In genomic region chr4:953574-953915, GRCh38 we compare ENCODE assay signal across 18 cellular contexts. TPM values are rescaled to one million over a fixed set of nuclear protein-coding genes. Genes with fewer than 3 reads are reported as not detected.
DNase-seq lines count a peak whose midpoint lies in the region; ATAC-seq and TF ChIP-seq lines count a peak whose summit lies in the region.
"Had no signal": no experiment of that assay in that cellular context is flagged by ENCODE, and none has a peak within 500 bp of the region (broad histone marks: within the 10 kb centered on the region; RNA-seq: fewer than 3 reads in every experiment).

No MANE protein-coding gene starts in this region.

- DNase-seq in Right ventricle myocardium inferior (ENCODE audit: missing footprints) (peak; percentile 41), heart left ventricle (no peak), Daoy (ENCODE audit: low read depth) (peak; percentile 1), IMR-90 (no peak), neuronal stem cell (ENCODE audit: low spot score) (no peak), HuH-7.5 (ENCODE audit: low spot score) (no peak)
- no peak for DNase-seq in CD8-positive, alpha-beta T cell
- DNase-seq: Calu3; CD4-positive, alpha-beta memory T cell; DMS79 treated with DMSO at 0.1 percent for 48 hours; EL; H9 had no signal

- H3K9me3 ChIP-seq in heart left ventricle (no peaks in the 10 kb centered on the region), IMR-90 (ENCODE audit: control insufficient read depth, insufficient read depth, low read length) (no peaks in the 10 kb centered on the region), neuronal stem cell (replicated peaks in 1 of 2; ENCODE audit: control insufficient read depth in 2 of 2, insufficient read depth in 1 of 2, low read depth in 1 of 2, low read length in 2 of 2) (no peaks in the 10 kb centered on the region)
- H3K9me3 ChIP-seq in CD8-positive, alpha-beta T cell (ENCODE audit: low read length), result no peaks in the 10 kb centered on the region
- H3K9me3 ChIP-seq: A549, BLaER1 had no signal

- H2BK12ac ChIP-seq in neuronal stem cell (ENCODE audit: low read length), result no peak overlapping the region

- H3K4me1 ChIP-seq in heart left ventricle (no peaks in the 10 kb centered on the region), IMR-90 (ENCODE audit: control insufficient read depth, insufficient read depth, low read length) (no peaks in the 10 kb centered on the region), neuronal stem cell (ENCODE audit: control insufficient read depth in 2 of 2, insufficient read depth in 1 of 2, low read depth in 1 of 2, low read length in 2 of 2) (peaks cover 0 to 6% of the 10 kb centered on the region in 2 donors)
- H3K4me1 ChIP-seq in CD8-positive, alpha-beta T cell (ENCODE audit: insufficient read depth, low read length), result no peaks in the 10 kb centered on the region
- H3K4me1 ChIP-seq: A549, BLaER1 had no signal

- H3K27me3 ChIP-seq in heart left ventricle, result no peaks in the 10 kb centered on the region
- H3K27me3 ChIP-seq in IMR-90 (ENCODE audit: control insufficient read depth, insufficient read depth, low read length), result no peaks in the 10 kb centered on the region
- H3K27me3 ChIP-seq in neuronal stem cell (ENCODE audit: control insufficient read depth in 3 of 3, insufficient read depth in 3 of 3, low read depth in 1 of 3, low read length in 3 of 3), result no peaks in the 10 kb centered on the region
- H3K27me3 ChIP-seq in CD8-positive, alpha-beta T cell (ENCODE audit: insufficient read depth, low read length), result no peaks in the 10 kb centered on the region
- H3K27me3 ChIP-seq: BLaER1 had no signal

- H3K14ac ChIP-seq in IMR-90 (replicated peaks; ENCODE audit: low read depth, low read length) (no peak overlapping the region), neuronal stem cell (ENCODE audit: low read length) (no peak overlapping the region)

- no peak overlapping the region for H3K4me3 ChIP-seq in heart left ventricle
- H3K4me3 ChIP-seq in IMR-90 (ENCODE audit: insufficient read depth, low read depth, low read length), result no peak overlapping the region
- H3K4me3 ChIP-seq in neuronal stem cell (ENCODE audit: low read length in 2 of 2), result no peak overlapping the region
- no peak overlapping the region for H3K4me3 ChIP-seq in CD8-positive, alpha-beta T cell (ENCODE audit: low read depth, low read length)
- H3K4me3 ChIP-seq: A549, BLaER1, GM12878 had no signal

- no peak overlapping the region for H3K9ac ChIP-seq in IMR-90 (ENCODE audit: low read depth, low read length)
- no peak overlapping the region for H3K9ac ChIP-seq in neuronal stem cell (ENCODE audit: low read depth, low read length, poor library complexity)
- H3K9ac ChIP-seq: BLaER1 had no signal

- CTCF ChIA-PET in IMR-90 (lab: Yijun Ruan, JAX), result no interaction called here
- CTCF ChIA-PET in CD8-positive, alpha-beta T cell (lab: Charles Lee), result no interaction called here

- H3K27ac ChIP-seq in heart left ventricle, result no peak overlapping the region
- no peak overlapping the region for H3K27ac ChIP-seq in IMR-90 (ENCODE audit: insufficient read depth, low read length)
- no peak overlapping the region for H3K27ac ChIP-seq in neuronal stem cell (replicated peaks; ENCODE audit: low read length)
- no peak overlapping the region for H3K27ac ChIP-seq in CD8-positive, alpha-beta T cell (ENCODE audit: low read depth, low read length)
- H3K27ac ChIP-seq: A549, BLaER1 had no signal

- no peak overlapping the region for H2AFZ ChIP-seq in IMR-90 (replicated peaks; ENCODE audit: low read length, poor library complexity)
- no peak overlapping the region for H2AFZ ChIP-seq in neuronal stem cell (ENCODE audit: low read length)

- peak overlapping the region; percentile 37 for H2AK9ac ChIP-seq in IMR-90 (replicated peaks; ENCODE audit: low read depth, low read length, poor library complexity)

- H3K56ac ChIP-seq in IMR-90 (ENCODE audit: extremely low read depth, insufficient read depth, low read length), result no peak overlapping the region

- no peaks in the 10 kb centered on the region for H3K79me1 ChIP-seq in IMR-90 (ENCODE audit: low read depth in 1 of 2, low read length in 2 of 2)
- H3K79me1 ChIP-seq in neuronal stem cell (ENCODE audit: low read depth, low read length), result peaks cover 2% of the 10 kb centered on the region

- H3K4me2 ChIP-seq in IMR-90 (ENCODE audit: low read depth, low read length), result no peak overlapping the region
- no peak overlapping the region for H3K4me2 ChIP-seq in neuronal stem cell (ENCODE audit: insufficient read depth, low read length, poor library complexity, severe bottlenecking)
- H3K4me2 ChIP-seq: A549, BLaER1 had no signal

- WGBS in heart left ventricle, 4 donors, result 96 to 100% (median 97%) methylated on average over 13 of the region's 13 CpGs
- WGBS in IMR-90 (ENCODE audit: extremely low coverage in 2 of 2, insufficient read length in 1 of 2), 2 experiments, result 100% methylated on average over 2 of the region's 13 CpGs; no CpG with 5 or more reads in 1 of the 2 experiments
- no CpG with 5 or more reads among the region's 13 CpGs for WGBS in neuronal stem cell (ENCODE audit: extremely low coverage in 2 of 2, insufficient read length in 2 of 2, insufficient replicate concordance in 1 of 2), 2 donors

- no peak for TF ChIP-seq CTCF in heart left ventricle (IDR thresholded peaks at IDR 0.05)
- no peak for TF ChIP-seq CTCF in IMR-90 (conservative IDR thresholded peaks at IDR 0.05; ENCODE audit: low read depth, low read length)
- TF ChIP-seq CTCF in CD8-positive, alpha-beta T cell (IDR thresholded peaks at IDR 0.05), result no peak

- H3K18ac ChIP-seq in IMR-90 (ENCODE audit: low read depth, low read length) (no peak overlapping the region), neuronal stem cell (ENCODE audit: low read length) (no peak overlapping the region)

- H2BK120ac ChIP-seq in IMR-90 (ENCODE audit: low read depth, low read length), result no peak overlapping the region
- H2BK120ac ChIP-seq in neuronal stem cell (ENCODE audit: low read depth, low read length), result no peak overlapping the region

- ATAC-seq in Right ventricle myocardium inferior (no peak), heart left ventricle (no peak), IMR-90 (ENCODE audit: low read depth) (no peak)
- no peak for ATAC-seq in CD8-positive, alpha-beta T cell
- ATAC-seq: A549, GM12878, HepG2 had no signal

- H3K4ac ChIP-seq in IMR-90 (ENCODE audit: low read depth, low read length) (no peak overlapping the region), neuronal stem cell (ENCODE audit: low read length) (no peak overlapping the region)

- 0 out of 2 replicates have a peak, but pooled peaks cover 7% of the 10 kb centered on the region for H4K20me1 ChIP-seq in IMR-90 (ENCODE audit: insufficient read depth, low read length)

- H4K8ac ChIP-seq in IMR-90 (ENCODE audit: low read depth in 2 of 2, low read length in 2 of 2), result no peak overlapping the region
- H4K8ac ChIP-seq in neuronal stem cell (ENCODE audit: low read depth, low read length), result no peak overlapping the region

- H4K91ac ChIP-seq in IMR-90 (ENCODE audit: insufficient read depth, low read depth, low read length) (no peak overlapping the region), neuronal stem cell (ENCODE audit: low read depth, low read length, poor library complexity) (no peak overlapping the region)

- no peak overlapping the region for H4K5ac ChIP-seq in IMR-90 (ENCODE audit: low read depth, low read length)

- in situ Hi-C loops in IMR-90 (cut with MboI; ENCODE audit: low sequenced_read_pairs), result no loop called here

- H3K27me3 Mint-ChIP-seq in CD8-positive, alpha-beta T cell (ENCODE audit: low read depth), result no peaks in the 10 kb centered on the region
- H3K27me3 Mint-ChIP-seq: CD4-positive, alpha-beta memory T cell had no signal

- peaks cover 42% of the 10 kb centered on the region for H3K36me3 Mint-ChIP-seq in CD8-positive, alpha-beta T cell

- H3K23ac ChIP-seq in IMR-90 (ENCODE audit: low read depth, low read length) (no peak overlapping the region), neuronal stem cell (ENCODE audit: low read depth, low read length, poor library complexity) (peak overlapping the region; percentile 73)

- no TSS peak for BruUV-seq in IMR-90 (replicated peaks; lab: Mats Ljungman, UMichigan)

- H2BK5ac ChIP-seq in IMR-90 (ENCODE audit: low read depth, low read length, poor library complexity, severe bottlenecking) (no peak overlapping the region), neuronal stem cell (ENCODE audit: low read length) (no peak overlapping the region)

- H3K4me3 Mint-ChIP-seq in CD8-positive, alpha-beta T cell, result no peak overlapping the region
- H3K4me3 Mint-ChIP-seq: CD14-positive monocyte; CD4-positive, alpha-beta memory T cell; H9 had no signal

- H3K4me1 Mint-ChIP-seq in CD8-positive, alpha-beta T cell (ENCODE audit: low read depth), result no peaks in the 10 kb centered on the region
- H3K4me1 Mint-ChIP-seq: CD14-positive monocyte had no signal

- H2AK5ac ChIP-seq in IMR-90 (ENCODE audit: low read depth, low read length) (no peak overlapping the region), neuronal stem cell (ENCODE audit: low read depth, low read length) (no peak overlapping the region)

- no peak overlapping the region for H3K27ac Mint-ChIP-seq in CD8-positive, alpha-beta T cell
- H3K27ac Mint-ChIP-seq: H9 had no signal

- no peaks in the 10 kb centered on the region for H3K9me3 Mint-ChIP-seq in CD8-positive, alpha-beta T cell
- H3K9me3 Mint-ChIP-seq: CD4-positive, alpha-beta memory T cell; H9 had no signal

- intact Hi-C loops in Right ventricle myocardium inferior (cut with DNase I), result no loop called here
- intact Hi-C loops in heart left ventricle (cut with DNase I), result no loop called here
- intact Hi-C loops in IMR-90 (cut with micrococcal nuclease), result no loop called here
- intact Hi-C loops in CD8-positive, alpha-beta T cell (cut with DNase I, micrococcal nuclease), result no loop called here

- POLR2A ChIA-PET in IMR-90 (lab: Charles Lee; ENCODE audit: unreplicated experiment), result no interaction called here
- POLR2A ChIA-PET in CD8-positive, alpha-beta T cell (lab: Charles Lee), result no interaction called here

- H2BK15ac ChIP-seq in IMR-90 (ENCODE audit: low read depth, low read length) (no peak overlapping the region), neuronal stem cell (ENCODE audit: low read length) (no peak overlapping the region)

- H3K36me3 ChIP-seq in heart left ventricle, result peaks cover 0 to 48% (median 25%) of the 10 kb centered on the region in 9 donors
- peaks cover 17% of the 10 kb centered on the region for H3K36me3 ChIP-seq in IMR-90 (ENCODE audit: control insufficient read depth, insufficient read depth, low read length)
- no peaks in the 10 kb centered on the region for H3K36me3 ChIP-seq in neuronal stem cell (replicated peaks in 1 of 2; ENCODE audit: control insufficient read depth in 2 of 2, insufficient read depth in 2 of 2, low read length in 2 of 2)
- peaks cover 5% of the 10 kb centered on the region for H3K36me3 ChIP-seq in CD8-positive, alpha-beta T cell (ENCODE audit: insufficient read depth, low read length)

- 0 out of 2 replicates have a peak, but pooled peaks cover 5% of the 10 kb centered on the region for H3K9me1 ChIP-seq in IMR-90 (ENCODE audit: insufficient read depth, low read length)

- dilution Hi-C loops in IMR-90 (cut with HindIII; ENCODE audit: low sequenced_read_pairs, unreplicated experiment), result no loop called here

- H2BK20ac ChIP-seq in IMR-90 (ENCODE audit: low read depth, low read length), result no peak overlapping the region

- no peak for TF ChIP-seq POLR2A in heart left ventricle (IDR thresholded peaks at IDR 0.05)
- no peak for TF ChIP-seq POLR2A in IMR-90 (IDR thresholded peaks at IDR 0.05; ENCODE audit: low read depth, low read length)

- no peak for TF ChIP-seq RAD21 in IMR-90 (IDR thresholded peaks at IDR 0.05; ENCODE audit: low read length)

RNA-seq across cellular contexts. Expression of gene DGKQ, which starts 19.8 kb away (rescaled TPM):
- total RNA-seq in Right ventricle myocardium inferior, result 3.8 TPM
- total RNA-seq in heart left ventricle, result 1 to 10 TPM; 3.2 to 7.3 (median 4.4) TPM
- 1 to 10 TPM; 2.6 to 3.7 TPM for polyA plus RNA-seq in heart left ventricle
- 4.3 and 4.4 TPM in 2 replicates for total RNA-seq in Daoy (2014; rRNA removed; shearing (Covaris generic))
- total RNA-seq in IMR-90 (2012; rRNA removed), result 4.3 and 4.4 TPM in 2 replicates
- polyA plus RNA-seq in IMR-90 (2012; rRNA removed), result 15.6 and 17.4 TPM in 2 replicates
- polyA plus RNA-seq in IMR-90 (2012; cell fraction: cytosol; rRNA removed), result 10.0 and 14.6 TPM in 2 replicates
- 58.0 and 149 TPM in 2 replicates for polyA plus RNA-seq in IMR-90 (2012; cell fraction: nucleus; rRNA removed; ENCODE audit: low replicate concordance)
- 5.4 TPM for polyA plus RNA-seq in neuronal stem cell (2013, experiment 1 of 2)
- 5.2 TPM for polyA plus RNA-seq in neuronal stem cell (2013, experiment 2 of 2)
- 10 to 100 TPM; 28.2 to 29.7 TPM for total RNA-seq in CD8-positive, alpha-beta T cell

RNA-seq across cellular contexts. Expression of gene TMEM175, which starts 21.3 kb away (rescaled TPM):
- 17.4 TPM for total RNA-seq in Right ventricle myocardium inferior
- 10 to 100 TPM; 16.6 to 34.6 (median 20.1) TPM for total RNA-seq in heart left ventricle
- polyA plus RNA-seq in heart left ventricle, result 10 to 100 TPM; 14.2 to 28.8 TPM
- total RNA-seq in Daoy (2014; rRNA removed; shearing (Covaris generic)), result 12.0 and 20.1 TPM in 2 replicates
- total RNA-seq in IMR-90 (2012; rRNA removed), result 7.7 and 9.2 TPM in 2 replicates
- polyA plus RNA-seq in IMR-90 (2012; rRNA removed), result 41.9 and 47.4 TPM in 2 replicates
- polyA plus RNA-seq in IMR-90 (2012; cell fraction: cytosol; rRNA removed), result 39.3 and 51.6 TPM in 2 replicates
- polyA plus RNA-seq in IMR-90 (2012; cell fraction: nucleus; rRNA removed; ENCODE audit: low replicate concordance), result 415 and 679 TPM in 2 replicates
- 8.0 TPM for polyA plus RNA-seq in neuronal stem cell (2013, experiment 1 of 2)
- polyA plus RNA-seq in neuronal stem cell (2013, experiment 2 of 2), result 7.7 TPM
- total RNA-seq in CD8-positive, alpha-beta T cell, result 10 to 100 TPM; 44.9 to 47.2 TPM

RNA-seq across cellular contexts. Expression of gene GAK, which starts 21.4 kb away (rescaled TPM):
- total RNA-seq in Right ventricle myocardium inferior (29.3 TPM), heart left ventricle (10 to 100 TPM; 22.8 to 55.1 (median 32.5) TPM), IMR-90 (2012; rRNA removed) (34.4 and 133 TPM in 2 replicates)
- polyA plus RNA-seq in heart left ventricle (10 to 100 TPM; 51.8 to 52.3 TPM), IMR-90 (2012; rRNA removed) (44.6 and 45.1 TPM in 2 replicates)
- 61.6 and 71.9 TPM in 2 replicates for total RNA-seq in Daoy (2014; rRNA removed; shearing (Covaris generic))
- polyA plus RNA-seq in IMR-90 (2012; cell fraction: cytosol; rRNA removed), result 43.3 and 53.2 TPM in 2 replicates
- 185 and 307 TPM in 2 replicates for polyA plus RNA-seq in IMR-90 (2012; cell fraction: nucleus; rRNA removed; ENCODE audit: low replicate concordance)
- 35.3 TPM for polyA plus RNA-seq in neuronal stem cell (2013, experiment 1 of 2)
- polyA plus RNA-seq in neuronal stem cell (2013, experiment 2 of 2), result 34.3 TPM
- total RNA-seq in CD8-positive, alpha-beta T cell, result 100 to 1,000 TPM; 161 to 162 TPM

RNA-seq across cellular contexts. Expression of gene IDUA, which starts 33.3 kb away (rescaled TPM):
- total RNA-seq in Right ventricle myocardium inferior (8.6 TPM), heart left ventricle (10 to 100 TPM in 3 of 9 donors, 1 to 10 TPM in 6; 5.0 to 17.4 (median 6.9) TPM), IMR-90 (2012; rRNA removed) (0.72 and 1.7 TPM in 2 replicates)
- polyA plus RNA-seq in heart left ventricle (1 to 10 TPM; 3.2 to 6.8 TPM), IMR-90 (2012; rRNA removed) (12.5 and 16.7 TPM in 2 replicates)
- total RNA-seq in Daoy (2014; rRNA removed; shearing (Covaris generic)), result 1.0 and 2.3 TPM in 2 replicates
- 6.3 and 14.8 TPM in 2 replicates for polyA plus RNA-seq in IMR-90 (2012; cell fraction: cytosol; rRNA removed)
- 119 and 328 TPM in 2 replicates for polyA plus RNA-seq in IMR-90 (2012; cell fraction: nucleus; rRNA removed; ENCODE audit: low replicate concordance)
- 6.9 TPM for polyA plus RNA-seq in neuronal stem cell (2013, experiment 1 of 2)
- polyA plus RNA-seq in neuronal stem cell (2013, experiment 2 of 2), result 5.7 TPM
- total RNA-seq in CD8-positive, alpha-beta T cell, result 10 to 100 TPM; 54.3 to 62.0 TPM

RNA-seq across cellular contexts. Expression of gene SLC26A1, which starts 39.7 kb away (rescaled TPM):
- total RNA-seq in Right ventricle myocardium inferior, result not detected
- under 1 TPM in 4 of 9 donors, not detected in 5; 0.19 to 0.27 (median 0.25) TPM for total RNA-seq in heart left ventricle
- under 1 TPM; 0.03 to 0.27 TPM for polyA plus RNA-seq in heart left ventricle
- total RNA-seq in Daoy (2014; rRNA removed; shearing (Covaris generic)), result 0.57 TPM in 1 of 2 replicates, not detected in the other
- not detected in 2 replicates for total RNA-seq in IMR-90 (2012; rRNA removed)
- polyA plus RNA-seq in IMR-90 (2012; rRNA removed), result 0.09 and 0.13 TPM in 2 replicates
- 0.03 and 0.05 TPM in 2 replicates for polyA plus RNA-seq in IMR-90 (2012; cell fraction: cytosol; rRNA removed)
- 0.24 and 0.40 TPM in 2 replicates for polyA plus RNA-seq in IMR-90 (2012; cell fraction: nucleus; rRNA removed; ENCODE audit: low replicate concordance)
- polyA plus RNA-seq in neuronal stem cell (2013, experiment 1 of 2), result 0.13 TPM
- polyA plus RNA-seq in neuronal stem cell (2013, experiment 2 of 2), result 0.15 TPM
- total RNA-seq in CD8-positive, alpha-beta T cell, result under 1 TPM; 0.31 to 0.35 TPM
- total RNA-seq: H1 had no signal

Comparison
In these comparisons a context has a peak if more than half of its experiments do, and no peak if none do; other contexts are left out.
1. DNase-seq: peak in Right ventricle myocardium inferior (single experiment) and Daoy (single experiment); none in heart left ventricle (0 of 5), IMR-90 (single experiment), neuronal stem cell (single experiment), HuH-7.5 (single experiment) and CD8-positive, alpha-beta T cell (0 of 7).